In the genomic region with DNA sequence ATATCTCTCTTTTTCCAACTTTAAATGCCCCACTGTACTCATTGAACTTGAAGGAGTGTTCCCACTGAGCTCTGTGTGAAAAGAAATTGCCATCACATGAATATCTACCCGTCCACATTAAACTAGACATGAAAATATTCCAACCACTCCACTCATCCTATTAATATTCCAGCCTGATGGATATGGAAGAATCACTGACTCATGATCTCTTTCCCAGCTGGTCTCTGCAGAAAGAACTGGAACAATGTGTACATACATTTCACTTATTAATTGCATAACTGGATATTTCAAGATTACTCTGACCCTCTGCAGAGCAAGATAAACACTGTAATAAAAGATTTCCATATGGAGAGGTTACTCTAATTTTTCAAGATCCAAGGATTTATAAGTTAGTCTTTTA, we compare ENCODE assay signal across 32 cellular contexts.
"Had no signal": no experiment of that assay in that cellular context is flagged by ENCODE, and none has a peak within 500 bp of the region (broad histone marks: within the 10 kb centered on the region; RNA-seq: fewer than 3 reads in every experiment).

No MANE protein-coding gene starts in this region.

- ATAC-seq: foreskin keratinocyte; gastroesophageal sphincter; heart left ventricle; left colon; lower lobe of right lung; mucosa of descending colon; natural killer cell treated with Interleukin-12 subunit alpha and Interleukin-12 subunit beta and Interleukin-15 and Interleukin-18, amount 100 ng/mL, for 72 hours; stimulated activated naive CD8-positive, alpha-beta T cell treated with anti-CD3 and anti-CD28 coated beads, Interleukin-15, amount 100 ng/mL, for 72 hours; upper lobe of right lung had no signal

- H3K4me3 ChIP-seq: colonic mucosa, esophagus muscularis mucosa, gastroesophageal sphincter, heart left ventricle, hepatocyte, left ventricle myocardium inferior, lower lobe of right lung, mucosa of descending colon, neural progenitor cell, right atrium auricular region, sigmoid colon, suprapubic skin, transverse colon, upper lobe of right lung, uterus had no signal

- DNase-seq: colonic mucosa; effector memory CD4-positive, alpha-beta T cell; foreskin keratinocyte; heart left ventricle; immature natural killer cell; islet precursor cell; kidney glomerular epithelial cell; left colon; left ventricle myocardium inferior; lower lobe of right lung; mesenchymal stem cell; mucosa of descending colon; naive B cell; sigmoid colon; small intestine; stimulated activated CD4-positive, alpha-beta T cell treated with anti-CD3 and anti-CD28 coated beads, Interleukin-12 subunit alpha, Interleukin-12 subunit beta, amount 100 ng/mL, for 4 hours; stimulated activated CD4-positive, alpha-beta T cell treated with anti-CD3 and anti-CD28 coated beads, Interleukin-1b, Interleukin-23, amount 100 ng/mL, for 48 hours; stimulated activated CD4-positive, alpha-beta T cell treated with anti-CD3 and anti-CD28 coated beads, Interleukin-4, amount 100 ng/mL, for 1 hour; stimulated activated CD8-positive, alpha-beta memory T cell treated with anti-CD3 and anti-CD28 coated beads, Interleukin-4, amount 100 ng/mL, for 48 hours; stimulated activated naive CD4-positive, alpha-beta T cell; stimulated activated naive CD8-positive, alpha-beta T cell treated with anti-CD3 and anti-CD28 coated beads, Interleukin-15, amount 100 ng/mL, for 72 hours; transverse colon; upper lobe of right lung; uterus had no signal

- H3K36me3 ChIP-seq: colonic mucosa, esophagus muscularis mucosa, gastroesophageal sphincter, heart left ventricle, left ventricle myocardium inferior, lower lobe of right lung, neural progenitor cell, right atrium auricular region, sigmoid colon, suprapubic skin, transverse colon, upper lobe of right lung, uterus had no signal

- H3K27me3 ChIP-seq: colonic mucosa, esophagus muscularis mucosa, foreskin keratinocyte, gastroesophageal sphincter, heart left ventricle, hepatocyte, neural progenitor cell, right atrium auricular region, sigmoid colon, suprapubic skin, transverse colon, upper lobe of right lung, uterus had no signal

- H3K4me1 ChIP-seq: colonic mucosa, esophagus muscularis mucosa, gastroesophageal sphincter, heart left ventricle, left ventricle myocardium inferior, lower lobe of right lung, neural progenitor cell, parathyroid adenoma, right atrium auricular region, sigmoid colon, suprapubic skin, transverse colon, upper lobe of right lung, uterus had no signal

- H3K9me3 ChIP-seq: colonic mucosa, esophagus muscularis mucosa, gastroesophageal sphincter, left ventricle myocardium inferior, lower lobe of right lung, right atrium auricular region, sigmoid colon, suprapubic skin, transverse colon, upper lobe of right lung, uterus had no signal

- H3K27ac ChIP-seq: colonic mucosa, esophagus muscularis mucosa, foreskin keratinocyte, gastroesophageal sphincter, heart left ventricle, hepatocyte, left ventricle myocardium inferior, lower lobe of right lung, neural progenitor cell, parathyroid adenoma, right atrium auricular region, sigmoid colon, suprapubic skin, transverse colon, upper lobe of right lung, uterus had no signal
